Comparison of ENCODE assay signal across 1 cellular context in genomic region chr7:66521675-66522074, GRCh38.
TF ChIP-seq lines count a peak whose summit lies in the region.

No MANE protein-coding gene starts in this region.

TF ChIP-seq in HepG2, 621 proteins besides CTCF, POLR2A, EP300 and RAD21 (continued from another document):
- TF ChIP-seq ZNF121 (CRISPR knock-in tag; IDR thresholded peaks at IDR 0.05) (peak; percentile 52; the same call in 1 of the 2 replicates), ZNF770 (CRISPR knock-in tag; IDR thresholded peaks at IDR 0.05) (peak; percentile 73)
